1 cellular context compared by ENCODE assay signal in the genomic region with DNA sequence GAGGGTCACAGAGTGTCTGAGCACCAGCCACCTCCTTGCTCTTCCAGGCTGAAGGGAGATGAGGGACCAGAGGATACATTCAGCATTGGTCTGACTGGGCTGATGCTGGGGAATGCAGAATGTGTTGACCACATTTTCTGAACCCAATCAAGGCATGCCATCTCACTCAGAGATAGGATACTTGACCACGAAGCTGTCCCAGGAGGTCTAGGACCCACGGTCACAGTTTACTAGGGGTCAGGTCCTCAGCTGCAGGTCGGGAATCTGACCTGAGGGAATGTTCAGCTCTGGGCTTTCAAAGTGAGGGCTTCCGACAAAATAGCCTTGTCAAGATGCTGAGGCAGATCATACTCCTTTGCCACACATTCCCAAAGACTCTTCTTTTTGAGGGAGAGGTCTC.
TF ChIP-seq lines count a peak whose summit lies in the region.

No MANE protein-coding gene starts in this region.

TF ChIP-seq in IMR-90, 13 proteins besides CTCF, POLR2A, EP300 and RAD21 (continued from another document):
- TF ChIP-seq, protein P1, sequence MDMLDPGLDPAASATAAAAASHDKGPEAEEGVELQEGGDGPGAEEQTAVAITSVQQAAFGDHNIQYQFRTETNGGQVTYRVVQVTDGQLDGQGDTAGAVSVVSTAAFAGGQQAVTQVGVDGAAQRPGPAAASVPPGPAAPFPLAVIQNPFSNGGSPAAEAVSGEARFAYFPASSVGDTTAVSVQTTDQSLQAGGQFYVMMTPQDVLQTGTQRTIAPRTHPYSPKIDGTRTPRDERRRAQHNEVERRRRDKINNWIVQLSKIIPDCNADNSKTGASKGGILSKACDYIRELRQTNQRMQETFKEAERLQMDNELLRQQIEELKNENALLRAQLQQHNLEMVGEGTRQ (IDR thresholded peaks at IDR 0.05; ENCODE audit: low read depth, low read length), result no peak
- TF ChIP-seq MAFK (IDR thresholded peaks at IDR 0.05; ENCODE audit: low read depth, low read length) (no peak), CEBPB (IDR thresholded peaks at IDR 0.05; ENCODE audit: low read depth, low read length) (no peak), BHLHE40 (IDR thresholded peaks at IDR 0.05; ENCODE audit: low read depth, low read length) (no peak), SMC3 (IDR thresholded peaks at IDR 0.05; ENCODE audit: low read depth, low read length) (no peak), RCOR1 (IDR thresholded peaks at IDR 0.05; ENCODE audit: insufficient replicate concordance, low read length) (no peak), NFE2L2 (IDR thresholded peaks at IDR 0.05; ENCODE audit: low read depth, low read length) (no peak)
- TF ChIP-seq, protein P2, sequence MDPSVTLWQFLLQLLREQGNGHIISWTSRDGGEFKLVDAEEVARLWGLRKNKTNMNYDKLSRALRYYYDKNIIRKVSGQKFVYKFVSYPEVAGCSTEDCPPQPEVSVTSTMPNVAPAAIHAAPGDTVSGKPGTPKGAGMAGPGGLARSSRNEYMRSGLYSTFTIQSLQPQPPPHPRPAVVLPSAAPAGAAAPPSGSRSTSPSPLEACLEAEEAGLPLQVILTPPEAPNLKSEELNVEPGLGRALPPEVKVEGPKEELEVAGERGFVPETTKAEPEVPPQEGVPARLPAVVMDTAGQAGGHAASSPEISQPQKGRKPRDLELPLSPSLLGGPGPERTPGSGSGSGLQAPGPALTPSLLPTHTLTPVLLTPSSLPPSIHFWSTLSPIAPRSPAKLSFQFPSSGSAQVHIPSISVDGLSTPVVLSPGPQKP (IDR thresholded peaks at IDR 0.05; ENCODE audit: borderline replicate concordance, low read depth, low read length), result no peak
TF ChIP-seq in IMR-90: peak in this region for 0.
